Comparison of ENCODE assay signal across 2 cellular contexts in the genomic region with DNA sequence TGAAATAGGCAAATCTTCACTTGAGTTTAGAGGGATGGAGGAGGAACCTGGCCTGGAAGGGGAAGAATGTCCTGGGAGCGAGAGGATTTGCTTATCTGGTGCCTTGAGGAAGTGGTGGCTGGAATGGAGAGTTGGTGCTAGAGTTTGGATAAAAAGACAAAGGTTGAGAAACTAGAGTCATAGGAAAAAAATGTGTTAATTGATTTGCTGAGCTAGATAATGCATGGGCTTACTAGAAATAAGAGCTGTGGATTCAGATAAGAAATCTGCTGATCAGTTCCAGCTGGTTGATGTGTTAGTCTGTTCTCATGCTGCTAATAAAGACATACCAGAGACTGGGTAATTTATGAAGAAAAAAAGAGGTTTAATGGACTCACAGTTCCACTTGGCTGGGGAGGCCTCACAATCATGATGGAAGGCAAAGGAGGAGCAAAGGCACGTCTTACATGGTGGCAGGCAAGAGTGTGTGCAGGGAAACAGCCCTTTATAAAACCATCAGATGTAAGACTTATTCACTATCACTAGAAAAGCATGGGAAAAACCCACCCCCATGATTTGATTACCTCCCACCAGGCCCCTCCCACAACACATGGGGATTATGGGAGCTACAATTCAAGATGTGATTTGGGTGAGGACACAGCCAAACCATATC.
A peak's percentile ranks its signal among the peaks of the same experiment; 100 is the strongest.
TF ChIP-seq lines count a peak whose summit lies in the region.

No MANE protein-coding gene starts in this region.

TF ChIP-seq in K562, 482 proteins besides CTCF, POLR2A, EP300 and RAD21:
- TF ChIP-seq ZNF431 (CRISPR knock-in tag; IDR thresholded peaks at IDR 0.05) (peak; percentile 82; the same call in 1 of the 2 replicates), ZNF766 (CRISPR knock-in tag; conservative IDR thresholded peaks at IDR 0.05) (0 out of 2 replicates have a peak, but pooled peaks have one; percentile 49)
TF ChIP-seq in K562: peak in this region for 2; not testable (repeated sequence) for 480.

TF ChIP-seq in HepG2, 621 proteins besides CTCF, POLR2A, EP300 and RAD21:
- TF ChIP-seq ZNF431 (CRISPR knock-in tag; IDR thresholded peaks at IDR 0.05; ENCODE audit: borderline replicate concordance, low read depth) (peak; percentile 86), ZNF430 (CRISPR knock-in tag; IDR thresholded peaks at IDR 0.05) (peak; percentile 69)
